Comparison of ENCODE assay signal across 23 cellular contexts in the genomic region with DNA sequence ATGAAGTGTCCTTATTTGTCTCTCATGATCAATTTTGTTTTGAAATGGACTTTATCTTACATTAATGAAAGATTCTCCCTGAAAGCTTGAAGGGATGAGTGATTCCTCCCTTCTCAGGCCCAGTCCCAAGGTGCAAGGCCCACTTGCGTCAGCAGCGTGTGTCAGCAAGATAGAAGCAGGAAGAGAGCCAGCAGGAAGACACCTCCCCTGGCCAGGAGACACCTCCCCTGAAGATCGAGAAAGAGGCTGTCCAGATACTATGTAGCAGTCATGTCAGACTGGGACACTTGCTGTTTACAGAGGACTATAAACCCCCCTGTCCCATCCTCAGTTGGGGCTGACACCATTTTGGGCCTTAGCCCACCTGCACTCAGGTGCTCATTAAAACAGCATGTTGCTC. TPM values are rescaled to one million over a fixed set of nuclear protein-coding genes. Genes with fewer than 3 reads are reported as not detected.
A peak's percentile ranks its signal among the peaks of the same experiment; 100 is the strongest.
DNase-seq lines count a peak whose midpoint lies in the region; ATAC-seq, FAIRE-seq and TF ChIP-seq lines count a peak whose summit lies in the region.
"Had no signal": no experiment of that assay in that cellular context is flagged by ENCODE, and none has a peak within 500 bp of the region (broad histone marks: within the 10 kb centered on the region; RNA-seq: fewer than 3 reads in every experiment).

No MANE protein-coding gene starts in this region.

- no peak overlapping the region for H3K4me3 ChIP-seq in left ventricle myocardium inferior
- no peak overlapping the region for H3K4me3 ChIP-seq in K562
- H3K4me3 ChIP-seq in parathyroid adenoma (ENCODE audit: low read depth, low read length) = no peak overlapping the region
- H3K4me3 ChIP-seq in PC-3 (ENCODE audit: low read length) = no peak overlapping the region
- H3K4me3 ChIP-seq: BLaER1, GM12878 had no signal

- H2AFZ ChIP-seq in K562 (ENCODE audit: low read depth, low read length) = peak overlapping the region; percentile 62
- peak overlapping the region; percentile 36 for H2AFZ ChIP-seq in parathyroid adenoma
- H2AFZ ChIP-seq in PC-3 (ENCODE audit: low read length) = no peak overlapping the region

- H3K9me2 ChIP-seq in PC-3 (replicated peaks; ENCODE audit: low read length) = no peaks in the 10 kb centered on the region

- peak; percentile 66 for DNase-seq in cardiac septum (ENCODE audit: low spot score)
- no peak for DNase-seq in left ventricle myocardium inferior
- DNase-seq in K562 (ENCODE audit: extremely low read depth in 1 of 4, low spot score in 3 of 4) = peak in 2 of 4 experiments; percentile 25 to 41
- no peak for DNase-seq in foreskin keratinocyte
- no peak for DNase-seq in PC-3
- DNase-seq in middle frontal gyrus (ENCODE audit: extremely low spot score, low spot score) = no peak
- DNase-seq: Caco-2; CD4-positive, CD25-positive, alpha-beta regulatory T cell; CD8-positive, alpha-beta T cell; DMS 273 treated with DMSO at 0.1 percent for 48 hours; DMS79; EL; GDM1; H9 had no signal

- in situ Hi-C loops in K562 (cut with MboI) = loop anchor here (10.0 kb wide), 1 partner anchor 368 kb away; no protein-coding TSS in a partner anchor

- TF ChIP-seq EP300 in K562 (IDR thresholded peaks at IDR 0.05; ENCODE audit: low read length) = no peak

- peak; percentile 91 for ATAC-seq in K562
- ATAC-seq in foreskin keratinocyte = peak; percentile 44
- ATAC-seq in PC-3 = no peak
- ATAC-seq in GM21723 (IDR thresholded peaks at IDR 0.05; ENCODE audit: unreplicated experiment) = no peak
- ATAC-seq: CD8-positive, alpha-beta T cell; GM12878; HCT116 had no signal

- CTCF ChIA-PET in K562 (lab: Yijun Ruan, JAX; ENCODE audit: low intra/inter-chr PET ratio) (no interaction called here), PC-3 (lab: Charles Lee) (no interaction called here)

- TF ChIP-seq CTCF in left ventricle myocardium inferior (IDR thresholded peaks at IDR 0.05; ENCODE audit: borderline replicate concordance) (no peak), K562 (IDR thresholded peaks at IDR 0.05 in 2 of 3, conservative IDR thresholded peaks at IDR 0.05 in 1 of 3; ENCODE audit: insufficient read depth in 2 of 3, low read depth in 1 of 3, low read length in 3 of 3) (no peak), foreskin keratinocyte (conservative IDR thresholded peaks at IDR 0.05) (no peak), parathyroid adenoma (IDR thresholded peaks at IDR 0.05) (no peak), PC-3 (conservative IDR thresholded peaks at IDR 0.05; ENCODE audit: low read depth, low read length) (no peak)

- H3K9me3 ChIP-seq in left ventricle myocardium inferior (replicated peaks) (no peaks in the 10 kb centered on the region), K562 (replicated peaks; ENCODE audit: control insufficient read depth, insufficient read depth, low read depth, low read length) (no peaks in the 10 kb centered on the region), parathyroid adenoma (ENCODE audit: control insufficient read depth, low read length) (no peaks in the 10 kb centered on the region), PC-3 (ENCODE audit: low read length) (no peaks in the 10 kb centered on the region)
- H3K9me3 ChIP-seq: BLaER1, Caco-2 had no signal

- peaks cover 33% of the 10 kb centered on the region for H3K27me3 ChIP-seq in left ventricle myocardium inferior (ENCODE audit: low read depth)
- peaks cover 4 to 15% of the 10 kb centered on the region in 2 experiments; a peak in 3 of 5 replicates for H3K27me3 ChIP-seq in K562 (ENCODE audit: control insufficient read depth in 2 of 2, insufficient read depth in 2 of 2, low read length in 2 of 2)
- H3K27me3 ChIP-seq in foreskin keratinocyte = no peaks in the 10 kb centered on the region
- no peaks in the 10 kb centered on the region for H3K27me3 ChIP-seq in parathyroid adenoma (ENCODE audit: control insufficient read depth, insufficient read depth, low read length)
- H3K27me3 ChIP-seq in PC-3 (ENCODE audit: low read length) = no peaks in the 10 kb centered on the region
- H3K27me3 ChIP-seq: BLaER1 had no signal

- no TSS peak for BruUV-seq in K562 (replicated peaks; lab: Mats Ljungman, UMichigan)
- BruUV-seq in PC-3 (replicated peaks; lab: Mats Ljungman, UMichigan) = no TSS peak

- no peaks in the 10 kb centered on the region for H3K9me1 ChIP-seq in K562 (ENCODE audit: control insufficient read depth, insufficient read depth, low read length)

- TF ChIP-seq POLR2A in K562 (conservative IDR thresholded peaks at IDR 0.05) = no peak

- H3K36me3 ChIP-seq in left ventricle myocardium inferior (no peaks in the 10 kb centered on the region), K562 (ENCODE audit: control insufficient read depth, insufficient read depth, low read length) (no peaks in the 10 kb centered on the region), parathyroid adenoma (ENCODE audit: control insufficient read depth, insufficient read depth, low read length) (no peaks in the 10 kb centered on the region), PC-3 (ENCODE audit: low read depth, low read length) (no peaks in the 10 kb centered on the region)
- H3K36me3 ChIP-seq: BLaER1 had no signal

- 0% methylated on average over 1 of the region's 3 CpGs for WGBS in K562 (ENCODE audit: insufficient coverage, low coverage, missing lambda C conversion rate)

- POLR2A ChIA-PET in K562 (lab: Yijun Ruan, JAX) = no interaction called here
- POLR2A ChIA-PET in PC-3 (lab: Charles Lee; ENCODE audit: unreplicated experiment) = interaction anchor here (0.7 kb wide), 1 partner anchor 14 kb away, joined by 3 read pairs; no protein-coding TSS in a partner anchor

- H3K4me2 ChIP-seq in K562 (ENCODE audit: insufficient read depth, low read length) (peak overlapping the region; percentile 41), parathyroid adenoma (ENCODE audit: low read length) (no peak overlapping the region), PC-3 (ENCODE audit: low read length) (no peak overlapping the region)
- H3K4me2 ChIP-seq: BLaER1 had no signal

- H3K4me1 ChIP-seq in left ventricle myocardium inferior = no peaks in the 10 kb centered on the region
- no peaks in the 10 kb centered on the region; a peak in 2 of 5 replicates for H3K4me1 ChIP-seq in K562 (replicated peaks in 1 of 2; ENCODE audit: control insufficient read depth in 2 of 2, insufficient read depth in 2 of 2, low read length in 2 of 2)
- H3K4me1 ChIP-seq in foreskin keratinocyte = peaks cover 21% of the 10 kb centered on the region
- H3K4me1 ChIP-seq in parathyroid adenoma = no peaks in the 10 kb centered on the region
- peaks cover 11% of the 10 kb centered on the region for H3K4me1 ChIP-seq in PC-3 (ENCODE audit: insufficient read depth, low read length)
- H3K4me1 ChIP-seq: BLaER1, Caco-2 had no signal

- H3K27ac ChIP-seq in left ventricle myocardium inferior (replicated peaks) = no peak overlapping the region
- H3K27ac ChIP-seq in K562 (ENCODE audit: extremely low read depth, low read depth, low read length) = no peak overlapping the region; the same call in 2 of the 3 replicates
- peak overlapping the region; percentile 58 for H3K27ac ChIP-seq in foreskin keratinocyte
- no peak overlapping the region for H3K27ac ChIP-seq in parathyroid adenoma
- no peak overlapping the region for H3K27ac ChIP-seq in PC-3 (ENCODE audit: low read length)
- H3K27ac ChIP-seq: 22Rv1, BLaER1, C4-2B had no signal

- no peaks in the 10 kb centered on the region for H4K20me1 ChIP-seq in K562 (replicated peaks; ENCODE audit: control insufficient read depth, insufficient read depth, low read length)
- no peaks in the 10 kb centered on the region for H4K20me1 ChIP-seq in PC-3 (ENCODE audit: low read length)
- H4K20me1 ChIP-seq: BLaER1 had no signal

- no peaks in the 10 kb centered on the region for H3K79me2 ChIP-seq in K562 (ENCODE audit: control insufficient read depth, insufficient read depth, low read length)
- no peaks in the 10 kb centered on the region for H3K79me2 ChIP-seq in parathyroid adenoma
- H3K79me2 ChIP-seq in PC-3 (ENCODE audit: low read length) = no peaks in the 10 kb centered on the region

- no peak for TF ChIP-seq RAD21 in K562 (CRISPR knock-in tag; conservative IDR thresholded peaks at IDR 0.05 in 1 of 2, IDR thresholded peaks at IDR 0.05 in 1 of 2)

- no peak for FAIRE-seq in K562 (lab: Jason Lieb, UNC)
- FAIRE-seq: A204.1, GM12878, GM19239 had no signal

- no peaks in the 10 kb centered on the region for H3F3A ChIP-seq in PC-3 (ENCODE audit: low read length, unreplicated experiment)

- H3K9ac ChIP-seq in K562 (ENCODE audit: insufficient read depth in 1 of 2, low read depth in 2 of 2, low read length in 2 of 2) = no peak overlapping the region
- no peak overlapping the region for H3K9ac ChIP-seq in parathyroid adenoma
- H3K9ac ChIP-seq in PC-3 (ENCODE audit: low read length) = no peak overlapping the region
- H3K9ac ChIP-seq: BLaER1 had no signal

- intact Hi-C loops in cardiac septum (cut with DNase I) = no loop called here
- intact Hi-C loops in left ventricle myocardium inferior (cut with micrococcal nuclease) = no loop called here
- intact Hi-C loops in K562 (cut with micrococcal nuclease) = no loop called here
- intact Hi-C loops in PC-3 (cut with micrococcal nuclease) = no loop called here

RNA-seq across cellular contexts. Expression of gene TIMM21, which starts 38.3 kb away (rescaled TPM):
- total RNA-seq in cardiac septum (105 TPM), left ventricle myocardium inferior (172 TPM), K562 (2014; rRNA removed) (90.7 and 94.0 TPM in 2 replicates), K562 (2014; rRNA removed; fragmentation: Illumina TruSeq; extraction: Trizol) (56.2 and 67.4 TPM in 2 replicates), K562 (2015; rRNA removed; fragmentation: Illumina TruSeq; extraction: Trizol) (60.4 and 66.1 TPM in 2 replicates), K562 (2021) (54.7 and 64.6 TPM in 2 replicates), foreskin keratinocyte (45.9 and 53.0 TPM in 2 replicates), PC-3 (2014; rRNA removed) (106 and 120 TPM in 2 replicates)
- total RNA-seq in K562 (2011; cell fraction: chromatin; rRNA removed; ENCODE audit: low replicate concordance) = 57.0 and 80.6 TPM in 2 replicates
- 44.4 and 51.5 TPM in 2 replicates for total RNA-seq in K562 (2011; cell fraction: nucleolus; rRNA removed)
- total RNA-seq in K562 (2011; cell fraction: nucleoplasm; rRNA removed) = 66.5 and 69.2 TPM in 2 replicates
- polyA plus RNA-seq in K562 (2011; rRNA removed) (56.8 and 75.7 TPM in 2 replicates), K562 (2014; fragmentation: Illumina TruSeq; extraction: Trizol) (83.3 and 84.8 TPM in 2 replicates), K562 (2014; fragmentation: Nextera tagmentation; extraction: Ambion mirVana) (100 to 1,000 TPM; 187 to 229 TPM), K562 (2014; rRNA removed) (114 and 154 TPM in 2 replicates), foreskin keratinocyte (59.6 and 76.4 TPM in 2 replicates)
- polyA plus RNA-seq in K562 (2011; cell fraction: cytosol; rRNA removed) = 33.1 and 51.2 TPM in 2 replicates
- polyA plus RNA-seq in K562 (2011; cell fraction: nucleus; rRNA removed) = 62.3 and 82.0 TPM in 2 replicates
- polyA plus RNA-seq in K562 (2012) = 32.8 and 87.1 TPM in 2 replicates
- 58.6 and 78.6 TPM in 2 replicates for polyA minus RNA-seq in K562 (2011; rRNA and poly(A)+ RNA removed)
- 20.8 and 22.0 TPM in 2 replicates for polyA minus RNA-seq in K562 (2011; cell fraction: cytosol; rRNA and poly(A)+ RNA removed)
- polyA minus RNA-seq in K562 (2011; cell fraction: nucleus; rRNA and poly(A)+ RNA removed) = 22.3 and 50.8 TPM in 2 replicates

RNA-seq across cellular contexts. Expression of gene FBXO15, which starts 39.0 kb away (rescaled TPM):
- total RNA-seq in cardiac septum = 0.51 TPM
- total RNA-seq in left ventricle myocardium inferior = not detected
- total RNA-seq in K562 (2011; cell fraction: chromatin; rRNA removed; ENCODE audit: low replicate concordance) = 0.26 TPM in 1 of 2 replicates, not detected in the other
- not detected in 2 replicates for total RNA-seq in K562 (2011; cell fraction: nucleolus; rRNA removed)
- total RNA-seq in K562 (2011; cell fraction: nucleoplasm; rRNA removed) = 0.99 TPM in 1 of 2 replicates, not detected in the other
- total RNA-seq in K562 (2014; rRNA removed) = 0.24 TPM in 1 of 2 replicates, not detected in the other
- 0.16 and 0.36 TPM in 2 replicates for total RNA-seq in K562 (2014; rRNA removed; fragmentation: Illumina TruSeq; extraction: Trizol)
- total RNA-seq in K562 (2015; rRNA removed; fragmentation: Illumina TruSeq; extraction: Trizol) = 0.26 and 0.43 TPM in 2 replicates
- total RNA-seq in K562 (2021) = 0.29 and 0.58 TPM in 2 replicates
- polyA plus RNA-seq in K562 (2011; rRNA removed) = 0.23 and 0.25 TPM in 2 replicates
- polyA plus RNA-seq in K562 (2011; cell fraction: cytosol; rRNA removed) = 0.21 TPM in 1 of 2 replicates, not detected in the other
- 0.31 and 0.40 TPM in 2 replicates for polyA plus RNA-seq in K562 (2011; cell fraction: nucleus; rRNA removed)
- 0.22 and 0.26 TPM in 2 replicates for polyA plus RNA-seq in K562 (2012)
- 0.07 and 0.48 TPM in 2 replicates for polyA plus RNA-seq in K562 (2014; fragmentation: Illumina TruSeq; extraction: Trizol)
- polyA plus RNA-seq in K562 (2014; fragmentation: Nextera tagmentation; extraction: Ambion mirVana) = under 1 TPM; 0.15 to 0.35 TPM
- polyA plus RNA-seq in K562 (2014; rRNA removed) = 0.08 and 0.11 TPM in 2 replicates
- 0.57 and 0.60 TPM in 2 replicates for polyA minus RNA-seq in K562 (2011; rRNA and poly(A)+ RNA removed)
- polyA minus RNA-seq in K562 (2011; cell fraction: cytosol; rRNA and poly(A)+ RNA removed) = not detected in 2 replicates
- 0.13 and 0.44 TPM in 2 replicates for polyA minus RNA-seq in K562 (2011; cell fraction: nucleus; rRNA and poly(A)+ RNA removed)
- total RNA-seq in foreskin keratinocyte = 0.51 and 0.56 TPM in 2 replicates
- polyA plus RNA-seq in foreskin keratinocyte = 0.28 and 0.64 TPM in 2 replicates
- 0.87 and 2.8 TPM in 2 replicates for total RNA-seq in PC-3 (2014; rRNA removed)
- total RNA-seq: CD4-positive, CD25-positive, alpha-beta regulatory T cell had no signal

Comparison
In these comparisons a context has a peak if more than half of its experiments do, and no peak if none do; other contexts are left out.
1. ATAC-seq: peak in K562 (single experiment) and foreskin keratinocyte (single experiment); none in PC-3 (single experiment) and GM21723 (single experiment).